ENCODE assay signal across 26 cellular contexts in the genomic region with DNA sequence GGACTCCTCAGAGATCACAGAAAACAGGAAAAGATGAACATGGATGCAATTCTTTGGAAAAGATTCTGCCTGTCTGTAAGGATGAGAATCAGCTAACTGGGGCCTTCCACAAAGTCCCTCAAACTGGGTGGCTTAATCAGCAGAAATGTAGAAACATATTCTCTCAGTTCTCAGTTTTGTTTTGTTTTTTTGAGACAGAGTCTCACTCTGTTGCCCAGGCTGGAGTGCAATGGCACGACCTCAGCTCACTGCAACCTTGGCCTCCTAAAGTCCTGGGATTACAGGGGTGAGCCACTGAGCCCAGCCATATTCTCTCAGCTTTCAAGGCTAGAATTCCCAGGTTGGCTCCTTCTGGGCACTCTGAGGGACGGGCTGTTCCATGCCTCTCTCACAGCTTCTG.
"Had no signal": no experiment of that assay in that cellular context is flagged by ENCODE, and none has a peak within 500 bp of the region (broad histone marks: within the 10 kb centered on the region; RNA-seq: fewer than 3 reads in every experiment).

No MANE protein-coding gene starts in this region.

- H3K4me3 ChIP-seq: body of pancreas, cardiac muscle cell, gastroesophageal sphincter, heart left ventricle, tibial nerve, uterus had no signal

- H3K27ac ChIP-seq: body of pancreas, cardiac muscle cell, epithelial cell of prostate, gastroesophageal sphincter, heart left ventricle, tibial nerve, uterus, WERI-Rb-1 had no signal

- ATAC-seq: activated CD8-positive, alpha-beta memory T cell treated with anti-CD3 and anti-CD28 coated beads, Interleukin-2, amount 10 ng/mL, durations not matched to agents 7 days and 5 days; activated CD8-positive, alpha-beta T cell treated with anti-CD3 and anti-CD28 coated beads for 36 hours; activated naive CD8-positive, alpha-beta T cell treated with anti-CD3 and anti-CD28 coated beads, Interleukin-2, amount 50 U/mL, for 24 hours; body of pancreas; gastroesophageal sphincter; heart left ventricle; left cardiac atrium; stimulated activated naive CD8-positive, alpha-beta T cell treated with anti-CD3 and anti-CD28 coated beads, Interleukin-15, Interleukin-2, amounts not matched to agents 100 U/mL and 50 U/mL, for 24 hours; T-cell had no signal

- H3K27me3 ChIP-seq: body of pancreas, cardiac muscle cell, gastroesophageal sphincter, heart left ventricle, tibial nerve, uterus had no signal

- H3K9me3 ChIP-seq: body of pancreas, gastroesophageal sphincter, heart left ventricle, tibial nerve, uterus had no signal

- FAIRE-seq: colon had no signal

- DNase-seq: activated CD4-positive, alpha-beta T cell treated with anti-CD3 and anti-CD28 coated beads, Interleukin-2, amount 10 ng/mL, durations not matched to agents 7 days and 5 days; activated CD4-positive, CD25-positive, alpha-beta regulatory T cell treated with anti-CD3 and anti-CD28 coated beads, Interleukin-2, amount 50 U/mL, for 72 hours; activated CD8-positive, alpha-beta memory T cell treated with anti-CD3 and anti-CD28 coated beads, Interleukin-2, amount 10 ng/mL, durations not matched to agents 7 days and 5 days; activated CD8-positive, alpha-beta T cell treated with anti-CD3 and anti-CD28 coated beads for 36 hours; activated effector memory CD4-positive, alpha-beta T cell treated with anti-CD3 and anti-CD28 coated beads, Interleukin-2, amount 50 U/mL, for 16 hours; activated naive CD4-positive, alpha-beta T cell treated with anti-CD3 and anti-CD28 coated beads, Interleukin-2, amount 50 U/mL, for 16 hours; activated naive CD8-positive, alpha-beta T cell treated with anti-CD3 and anti-CD28 coated beads, Interleukin-2, amount 50 U/mL, for 24 hours; activated T-cell treated with anti-CD3 and anti-CD28 coated beads for 4 hours; body of pancreas; endodermal cell; heart left ventricle; islet precursor cell; left cardiac atrium; mesenchymal stem cell; nephron progenitor cell; stimulated activated CD4-positive, alpha-beta T cell treated with anti-CD3 and anti-CD28 coated beads, Interleukin-4, amount 100 ng/mL, for 24 hours; stimulated activated naive CD8-positive, alpha-beta T cell treated with anti-CD3 and anti-CD28 coated beads, Interleukin-15, Interleukin-2, amounts not matched to agents 100 U/mL and 50 U/mL, for 24 hours; substantia nigra; T-cell; WERI-Rb-1 had no signal

- H3K36me3 ChIP-seq: cardiac muscle cell, gastroesophageal sphincter, heart left ventricle, tibial nerve, uterus, WERI-Rb-1 had no signal

- H3K4me1 ChIP-seq: tibial nerve, uterus had no signal
